18 cellular contexts compared by ENCODE assay signal in genomic region chr1:55604749-55605148, GRCh38.
"Had no signal": no experiment of that assay in that cellular context is flagged by ENCODE, and none has a peak within 500 bp of the region (broad histone marks: within the 10 kb centered on the region; RNA-seq: fewer than 3 reads in every experiment).

No MANE protein-coding gene starts in this region.

- H3K4me3 Mint-ChIP-seq: activated CD4-positive, alpha-beta memory T cell treated with anti-CD3 and anti-CD28 coated beads, Interleukin-2, amount 10 ng/mL, durations not matched to agents 7 days and 5 days; activated T-cell treated with anti-CD3 and anti-CD28 coated beads, Interleukin-2, amount 50 U/mL, for 24 hours; neural crest cell; T-helper 17 cell had no signal

- H3K36me3 ChIP-seq: adrenal gland, stomach, thyroid gland, WERI-Rb-1 had no signal

- DNase-seq: activated CD4-positive, alpha-beta memory T cell treated with anti-CD3 and anti-CD28 coated beads, Interleukin-2, amount 10 ng/mL, durations not matched to agents 7 days and 5 days; activated CD4-positive, alpha-beta T cell treated with anti-CD3 and anti-CD28 coated beads for 4 hours; activated naive CD4-positive, alpha-beta T cell treated with anti-CD3 and anti-CD28 coated beads, Interleukin-2, amount 50 U/mL, for 16 hours; activated T-cell treated with anti-CD3 and anti-CD28 coated beads, Interleukin-2, amount 50 U/mL, for 24 hours; adrenal gland; body of pancreas; cerebellar nuclear complex; kidney glomerular epithelial cell; midbrain; stimulated activated CD4-positive, alpha-beta T cell treated with anti-CD3 and anti-CD28 coated beads, Interleukin-12 subunit alpha, Interleukin-12 subunit beta, amount 100 ng/mL, for 4 hours; stimulated activated CD4-positive, alpha-beta T cell treated with anti-CD3 and anti-CD28 coated beads, Interleukin-2, amount 100 ng/mL, for 24 hours; stomach; T-helper 17 cell; thyroid gland; WERI-Rb-1 had no signal

- H3K27ac ChIP-seq: body of pancreas, epithelial cell of prostate, thyroid gland, WERI-Rb-1 had no signal

- ATAC-seq: body of pancreas, T-helper 17 cell had no signal

- H3K4me1 ChIP-seq: body of pancreas, stomach had no signal

- H3K27ac Mint-ChIP-seq: activated CD4-positive, alpha-beta memory T cell treated with anti-CD3 and anti-CD28 coated beads, Interleukin-2, amount 10 ng/mL, durations not matched to agents 7 days and 5 days; activated T-cell treated with anti-CD3 and anti-CD28 coated beads, Interleukin-2, amount 50 U/mL, for 24 hours; T-helper 17 cell had no signal

- H3K9me3 ChIP-seq: adrenal gland, thyroid gland had no signal

- H3K4me3 ChIP-seq: adrenal gland, body of pancreas, lung, stomach, thyroid gland had no signal

- H3K9me3 Mint-ChIP-seq: activated T-cell treated with anti-CD3 and anti-CD28 coated beads, Interleukin-2, amount 50 U/mL, for 24 hours had no signal

- H3K4me1 Mint-ChIP-seq: activated CD4-positive, alpha-beta memory T cell treated with anti-CD3 and anti-CD28 coated beads, Interleukin-2, amount 10 ng/mL, durations not matched to agents 7 days and 5 days; neural crest cell; T-helper 17 cell had no signal

- H3K27me3 ChIP-seq: adrenal gland, body of pancreas, stomach, thyroid gland had no signal
